20 cellular contexts compared by ENCODE assay signal in the genomic region with DNA sequence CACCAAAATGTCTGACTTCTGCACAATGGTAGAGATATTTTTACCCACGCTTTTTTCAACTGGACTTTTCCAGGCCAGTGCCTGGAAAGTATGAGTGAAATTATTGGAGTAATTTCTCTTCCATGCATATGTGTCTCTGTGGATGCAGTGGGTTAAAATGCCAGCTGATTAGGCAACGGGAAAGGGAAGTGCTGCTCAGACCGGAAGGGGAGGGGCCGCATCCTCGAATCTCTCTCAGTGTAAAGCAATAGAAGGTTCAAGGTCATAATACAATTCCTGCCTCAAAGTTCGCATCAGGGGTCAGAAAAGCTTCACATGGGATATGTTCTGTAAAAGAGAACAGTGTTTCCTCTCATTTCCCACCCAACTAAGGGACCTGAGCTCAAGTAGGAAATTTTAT.
A peak's percentile ranks its signal among the peaks of the same experiment; 100 is the strongest.
DNase-seq lines count a peak whose midpoint lies in the region; ATAC-seq and TF ChIP-seq lines count a peak whose summit lies in the region.
"Had no signal": no experiment of that assay in that cellular context is flagged by ENCODE, and none has a peak within 500 bp of the region (broad histone marks: within the 10 kb centered on the region; RNA-seq: fewer than 3 reads in every experiment).

No MANE protein-coding gene starts in this region.

- WGBS in endodermal cell (ENCODE audit: insufficient coverage in 1 of 2, insufficient read length in 1 of 2), 2 experiments, result 80 to 93% methylated on average over 6 of the region's 6 CpGs
- 74 to 80% methylated on average over 2 to 5 of the region's 6 CpGs for WGBS in mesodermal cell (ENCODE audit: insufficient coverage in 2 of 2), 2 experiments

- no peak overlapping the region for H3K4me3 Mint-ChIP-seq in endodermal cell
- H3K4me3 Mint-ChIP-seq: memory B cell; natural killer cell treated with Interleukin-12 subunit alpha and Interleukin-12 subunit beta and Interleukin-15 and Interleukin-18, amount 100 ng/mL, for 72 hours had no signal

- H3K9me3 Mint-ChIP-seq in endodermal cell, result peaks cover 19% of the 10 kb centered on the region
- H3K9me3 Mint-ChIP-seq: natural killer cell treated with Interleukin-12 subunit alpha and Interleukin-12 subunit beta and Interleukin-15 and Interleukin-18, amount 100 ng/mL, for 72 hours had no signal

- H3K4me1 Mint-ChIP-seq in endodermal cell, result no peaks in the 10 kb centered on the region

- peaks cover 11% of the 10 kb centered on the region for H3K9me3 ChIP-seq in endodermal cell (ENCODE audit: control insufficient read depth, low read length)
- H3K9me3 ChIP-seq in mesodermal cell (ENCODE audit: control insufficient read depth, low read length), result no peaks in the 10 kb centered on the region
- H3K9me3 ChIP-seq: uterus had no signal

- ATAC-seq in GM21619 (IDR thresholded peaks at IDR 0.05; ENCODE audit: unreplicated experiment) (no peak), HG03354 (IDR thresholded peaks at IDR 0.05; ENCODE audit: poor library complexity, severe bottlenecking, unreplicated experiment) (no peak), GM18502 (IDR thresholded peaks at IDR 0.05; ENCODE audit: poor library complexity, unreplicated experiment) (no peak)
- ATAC-seq: natural killer cell treated with Interleukin-12 subunit alpha and Interleukin-12 subunit beta and Interleukin-15 and Interleukin-18, amount 100 ng/mL, for 72 hours; stimulated activated naive CD8-positive, alpha-beta T cell treated with anti-CD3 and anti-CD28 coated beads, Interleukin-15, Interleukin-2, amounts not matched to agents 100 U/mL and 50 U/mL, for 24 hours had no signal

- H3K27me3 ChIP-seq in endodermal cell (ENCODE audit: control insufficient read depth, insufficient read depth, low read length, poor library complexity, severe bottlenecking), result no peaks in the 10 kb centered on the region
- H3K27me3 ChIP-seq: uterus had no signal

- DNase-seq in A172 (ENCODE audit: low spot score), result peak; percentile 3
- DNase-seq in Kasumi-1 (lab: John Stamatoyannopoulos, UW), result peak; percentile 4
- no peak for DNase-seq in endodermal cell
- no peak for DNase-seq in GM10248 (ENCODE audit: extremely low spot score)
- DNase-seq: activated CD4-positive, alpha-beta T cell treated with anti-CD3 and anti-CD28 coated beads for 4 hours; activated CD8-positive, alpha-beta memory T cell treated with anti-CD3 and anti-CD28 coated beads, Interleukin-2, amount 50 U/mL, for 4 hours; activated naive CD4-positive, alpha-beta T cell treated with Interleukin-2 at 50 U/mL for 16 hours; COR-L47; EL; NCI-H2029; NCI-H510A; stimulated activated naive CD8-positive, alpha-beta T cell treated with anti-CD3 and anti-CD28 coated beads, Interleukin-15, Interleukin-2, amounts not matched to agents 100 U/mL and 50 U/mL, for 24 hours had no signal

- CTCF ChIA-PET in GM10248 (lab: Yijun Ruan, JAX), result no interaction called here

- POLR2A ChIA-PET in GM10248 (lab: Yijun Ruan, JAX), result no interaction called here

- no peak overlapping the region for H3K4me3 ChIP-seq in endodermal cell (ENCODE audit: low read length)
- H3K4me3 ChIP-seq in mesodermal cell (ENCODE audit: extremely low read depth, insufficient read depth, low read length, poor library complexity, severe bottlenecking), result no peak overlapping the region
- H3K4me3 ChIP-seq: coronary artery, uterus had no signal

- no peak overlapping the region for H3K27ac Mint-ChIP-seq in endodermal cell
- H3K27ac Mint-ChIP-seq: natural killer cell treated with Interleukin-12 subunit alpha and Interleukin-12 subunit beta and Interleukin-15 and Interleukin-18, amount 100 ng/mL, for 72 hours had no signal

- no peaks in the 10 kb centered on the region for H3K36me3 ChIP-seq in endodermal cell (ENCODE audit: control insufficient read depth, insufficient read depth, low read length)
- H3K36me3 ChIP-seq in mesodermal cell (ENCODE audit: control insufficient read depth, insufficient read depth, low read length), result no peaks in the 10 kb centered on the region
- H3K36me3 ChIP-seq: uterus had no signal

- no peak for TF ChIP-seq CTCF in endodermal cell (conservative IDR thresholded peaks at IDR 0.05)
- no peak for TF ChIP-seq CTCF in GM10248 (IDR thresholded peaks at IDR 0.05; ENCODE audit: control extremely low read depth, extremely low read depth, low read depth, missing control alignments)

- H3K4me1 ChIP-seq in endodermal cell (ENCODE audit: control insufficient read depth, insufficient read depth, low read length), result no peaks in the 10 kb centered on the region
- H3K4me1 ChIP-seq in mesodermal cell (ENCODE audit: control insufficient read depth, insufficient read depth, low read length, poor library complexity, severe bottlenecking), result no peaks in the 10 kb centered on the region
- H3K4me1 ChIP-seq: uterus had no signal

- no peak overlapping the region for H3K9ac ChIP-seq in endodermal cell (ENCODE audit: extremely low read depth, low read length, poor library complexity, severe bottlenecking)

- peak overlapping the region; percentile 93 for H3K27ac ChIP-seq in endodermal cell (ENCODE audit: low read depth, low read length)
- peak overlapping the region; percentile 47 for H3K27ac ChIP-seq in mesodermal cell (ENCODE audit: low read depth, low read length, severe bottlenecking)
- H3K27ac ChIP-seq: coronary artery had no signal

- no peaks in the 10 kb centered on the region for H3K27me3 Mint-ChIP-seq in endodermal cell (ENCODE audit: insufficient read depth)
- H3K27me3 Mint-ChIP-seq: memory B cell had no signal

- H3K36me3 Mint-ChIP-seq in endodermal cell (ENCODE audit: low read depth), result no peaks in the 10 kb centered on the region
- H3K36me3 Mint-ChIP-seq: natural killer cell treated with Interleukin-12 subunit alpha and Interleukin-12 subunit beta and Interleukin-15 and Interleukin-18, amount 100 ng/mL, for 72 hours had no signal

Comparison
In these comparisons a context has a peak if more than half of its experiments do, and no peak if none do; other contexts are left out.
1. DNase-seq: peak in A172 (single experiment) and Kasumi-1 (2 of 2); none in endodermal cell (single experiment) and GM10248 (single experiment).